ENCODE assay signal across 9 cellular contexts in the genomic region with DNA sequence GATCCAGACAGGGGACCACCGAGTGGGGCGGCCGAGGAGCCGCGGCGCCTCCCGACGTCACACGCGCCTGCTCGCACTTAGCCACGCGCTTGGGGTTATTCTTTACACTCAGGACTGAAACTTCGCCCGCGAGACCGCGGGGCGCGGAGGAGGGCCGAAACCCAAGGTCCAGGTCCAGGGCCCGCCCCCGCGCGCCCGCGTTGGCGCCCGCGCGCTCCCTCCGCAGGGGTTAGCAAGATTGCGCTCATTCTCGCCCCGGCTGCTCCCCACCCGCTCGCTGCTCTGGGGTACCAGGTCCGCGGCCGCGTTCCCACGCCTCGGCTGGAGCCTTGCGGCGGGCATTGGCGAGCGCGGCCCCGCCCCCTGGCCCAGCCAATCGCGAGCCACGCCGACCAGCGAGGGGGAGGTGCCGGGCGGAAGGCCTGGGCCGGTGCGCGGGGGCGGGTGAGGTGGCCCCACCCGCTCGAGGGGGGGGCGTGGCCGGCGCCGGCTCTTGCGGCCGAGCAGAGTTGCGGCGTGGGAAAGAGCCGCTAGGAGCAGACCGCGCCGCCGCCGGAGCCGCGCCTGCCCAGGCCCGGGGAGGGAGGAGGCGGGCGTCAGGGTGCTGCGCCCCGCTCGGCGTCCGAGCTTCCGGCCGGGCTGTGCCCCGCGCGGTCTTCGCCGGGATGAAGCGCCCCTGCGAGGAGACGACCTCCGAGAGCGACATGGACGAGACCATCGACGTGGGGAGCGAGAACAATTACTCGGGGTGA. TPM values are rescaled to one million over a fixed set of nuclear protein-coding genes. Genes with fewer than 3 reads are reported as not detected.
A peak's percentile ranks its signal among the peaks of the same experiment; 100 is the strongest.
DNase-seq lines count a peak whose midpoint lies in the region; ATAC-seq, FAIRE-seq and TF ChIP-seq lines count a peak whose summit lies in the region.
"Had no signal": no experiment of that assay in that cellular context is flagged by ENCODE, and none has a peak within 500 bp of the region (broad histone marks: within the 10 kb centered on the region; RNA-seq: fewer than 3 reads in every experiment).

A gene (plus strand): TSS at position 521 of the 752 bp plus-strand sequence. CDS start 145 bp downstream, at position 666.

- H2AFZ ChIP-seq in H1 (ENCODE audit: low read length), result peak within 1 kb of the TSS; percentile 70; the same call in 1 of the 2 replicates

- peaks cover 81 to 92% (median 87%) of the 10 kb centered on the region in 3 donors for H3K27me3 Mint-ChIP-seq in CD14-positive monocyte (ENCODE audit: low read depth in 3 of 3)

- peak within 1 kb of the TSS; percentile 87 for H4K8ac ChIP-seq in H1 (ENCODE audit: extremely low read depth, insufficient read depth, low read length)
- no peak within 1 kb of the TSS for H4K8ac ChIP-seq in mesendoderm (ENCODE audit: low read depth, low read length)

- no peak for TF ChIP-seq CTCF in CD14-positive monocyte (IDR thresholded peaks at IDR 0.05)
- TF ChIP-seq CTCF in H1 (IDR thresholded peaks at IDR 0.05; ENCODE audit: control extremely low read depth in 1 of 3, insufficient read depth in 1 of 3, low read depth in 1 of 3, low read length in 3 of 3), result 0 out of 4 replicates have a peak, but pooled peaks of 1 of the 3 experiments have one; percentile 0

- WGBS in H1 (ENCODE audit: extremely low coverage in 1 of 2, insufficient coverage in 1 of 2, insufficient read length in 1 of 2, insufficient replicate concordance in 2 of 2, low coverage in 1 of 2, low lambda C conversion rate in 2 of 2, missing lambda C conversion rate in 1 of 2), 2 experiments, result 4% methylated on average over 35 of the region's 103 CpGs; no CpG with 5 or more reads in 1 of the 2 experiments
- WGBS in mesendoderm (ENCODE audit: extremely low coverage, insufficient coverage, low lambda C conversion rate), result no CpG with 5 or more reads among the region's 103 CpGs

- DNase-seq in CD14-positive monocyte (ENCODE audit: low spot score) (peak; percentile 73), NCI-H774 (lab: John Stamatoyannopoulos, UW) (peak; percentile 99), H1 (ENCODE audit: low read depth in 1 of 2, low spot score in 2 of 2) (peak in 1 of 2 experiments; percentile 93), mesendoderm (peak; percentile 95)
- peak; percentile 24 for DNase-seq in activated CD8-positive, alpha-beta memory T cell treated with anti-CD3 and anti-CD28 coated beads, Interleukin-2, amount 50 U/mL, for 24 hours (ENCODE audit: extremely low read depth)
- DNase-seq in stimulated activated CD8-positive, alpha-beta memory T cell treated with anti-CD3 and anti-CD28 coated beads, Interleukin-12 subunit alpha, Interleukin-12 subunit beta, amount 100 ng/mL, for 1 hour (ENCODE audit: low read depth), result peak; percentile 64

- H4K5ac ChIP-seq in H1 (ENCODE audit: insufficient read length, low read depth, low read length), result no peak within 1 kb of the TSS
- H4K5ac ChIP-seq in mesendoderm (ENCODE audit: low read length), result no peak within 1 kb of the TSS

- H3K36me3 Mint-ChIP-seq in CD14-positive monocyte, result peaks cover 10 to 19% of the 10 kb centered on the region in 2 donors

- POLR2A ChIA-PET in H1 (lab: Charles Lee; ENCODE audit: partially characterized antibody), result interaction anchor here (0.8 to 2.0 kb wide), 3 partner anchors 8 to 49 kb away, joined by 3 to 5 read pairs (median 4); no protein-coding TSS in a partner anchor

- H3K56ac ChIP-seq in H1 (replicated peaks; ENCODE audit: insufficient read length, low read depth, low read length) (peak within 1 kb of the TSS; percentile 20), mesendoderm (ENCODE audit: low read length) (peak within 1 kb of the TSS; percentile 89)

- peak within 1 kb of the TSS; percentile 66 for H2BK120ac ChIP-seq in H1 (replicated peaks; ENCODE audit: low read depth, low read length)
- H2BK120ac ChIP-seq in mesendoderm (ENCODE audit: low read depth, low read length), result no peak within 1 kb of the TSS

- 0 out of 2 replicates have a peak within 1 kb of the TSS, but pooled peaks have one; percentile 53 for H2BK12ac ChIP-seq in H1 (ENCODE audit: low read depth, low read length)

- peaks cover 27% of the 10 kb centered on the region for H3K23me2 ChIP-seq in H1 (ENCODE audit: low read depth, low read length)

- H3K27me3 ChIP-seq in H1 (replicated peaks in 1 of 4; ENCODE audit: control insufficient read depth in 3 of 4, extremely low read depth in 1 of 4, insufficient read depth in 3 of 4, low read length in 3 of 4) (peaks cover 0 to 25% (median 16%) of the 10 kb centered on the region in 4 experiments; a peak in 6 of 7 replicates), mesendoderm (ENCODE audit: insufficient read depth, low read length, poor library complexity) (no peaks in the 10 kb centered on the region)

- peak within 1 kb of the TSS; percentile 15; the same call in 1 of the 2 replicates for H2BK20ac ChIP-seq in H1 (ENCODE audit: low read length)

- CTCF ChIA-PET in H1 (lab: Charles Lee; ENCODE audit: partially characterized antibody), result interaction anchor here (0.8 to 1.5 kb wide), 3 partner anchors 12 to 435 kb away, joined by 3 to 7 read pairs (median 3); no protein-coding TSS in a partner anchor

- peak within 1 kb of the TSS; percentile 87 to 95 for H3K4me3 Mint-ChIP-seq in CD14-positive monocyte

- peak within 1 kb of the TSS; percentile 23 for H4K91ac ChIP-seq in H1 (replicated peaks; ENCODE audit: insufficient read length, low read length)

- no peak within 1 kb of the TSS; the same call in 1 of the 2 replicates for H2AK5ac ChIP-seq in H1 (ENCODE audit: low read depth, low read length)
- no peak within 1 kb of the TSS for H2AK5ac ChIP-seq in mesendoderm (ENCODE audit: low read length)

- H3K4me2 ChIP-seq in H1 (ENCODE audit: insufficient read depth in 1 of 2, low read depth in 2 of 2, low read length in 2 of 2), result peak within 1 kb of the TSS; percentile 96 to 99
- peak within 1 kb of the TSS; percentile 70 for H3K4me2 ChIP-seq in mesendoderm (ENCODE audit: low read length)

- H3K23ac ChIP-seq in H1 (ENCODE audit: insufficient read length) (no peak within 1 kb of the TSS), mesendoderm (ENCODE audit: low read length) (peak within 1 kb of the TSS; percentile 69)

- H3K4me1 ChIP-seq in H1 (replicated peaks in 1 of 4; ENCODE audit: control insufficient read depth in 3 of 4, insufficient read depth in 4 of 4, low read length in 3 of 4), result peaks cover 0 to 14% (median 9%) of the 10 kb centered on the region in 4 experiments; a peak in 4 of 7 replicates
- peaks cover 5% of the 10 kb centered on the region for H3K4me1 ChIP-seq in mesendoderm (ENCODE audit: control insufficient read depth, low read depth, low read length)

- H3K27ac ChIP-seq in H1 (ENCODE audit: low read depth, low read length), result no peak within 1 kb of the TSS
- H3K27ac ChIP-seq in mesendoderm (ENCODE audit: low read depth, low read length), result peak within 1 kb of the TSS; percentile 22

- peaks cover 0 to 27% (median 21%) of the 10 kb centered on the region in 7 donors for H3K9me3 Mint-ChIP-seq in CD14-positive monocyte

- TF ChIP-seq POLR2A in H1 (IDR thresholded peaks at IDR 0.05; ENCODE audit: control extremely low read depth in 1 of 2, low read depth in 2 of 2, low read length in 2 of 2), result no peak

- H4K20me1 ChIP-seq in H1 (replicated peaks in 1 of 2; ENCODE audit: control insufficient read depth in 1 of 2, insufficient read depth in 2 of 2, low read length in 2 of 2), result peaks cover 2 to 5% of the 10 kb centered on the region in 2 experiments

- no peak; a peak in 1 of 4 replicates for TF ChIP-seq RAD21 in H1 (IDR thresholded peaks at IDR 0.05 in 1 of 2, conservative IDR thresholded peaks at IDR 0.05 in 1 of 2; ENCODE audit: low read depth in 2 of 2, low read length in 2 of 2)

- no peaks in the 10 kb centered on the region for H3K9me3 ChIP-seq in H1 (ENCODE audit: insufficient read depth in 2 of 2, low read depth in 1 of 2, low read length in 1 of 2)

- peak within 1 kb of the TSS; percentile 53 for H3K4ac ChIP-seq in H1 (replicated peaks; ENCODE audit: insufficient read length, low read depth, low read length)
- peak within 1 kb of the TSS; percentile 40 for H3K4ac ChIP-seq in mesendoderm (ENCODE audit: low read depth, low read length)

- H3K27ac Mint-ChIP-seq in CD14-positive monocyte, result peak within 1 kb of the TSS in 4 of 7 donors; percentile 12 to 75 (median 56)

- H3K14ac ChIP-seq in H1 (ENCODE audit: insufficient read length), result no peak within 1 kb of the TSS

- no peak for FAIRE-seq in H1 (lab: Jason Lieb, UNC)
- FAIRE-seq: colon had no signal

- peaks cover 4% of the 10 kb centered on the region; the same call in 1 of the 2 replicates for H3K79me1 ChIP-seq in H1 (ENCODE audit: low read depth, low read length)
- no peaks in the 10 kb centered on the region for H3K79me1 ChIP-seq in mesendoderm (ENCODE audit: low read length)

- intact Hi-C loops in CD14-positive monocyte (cut with micrococcal nuclease), result no loop called here

- H3K4me3 ChIP-seq in H1 (ENCODE audit: extremely low read depth in 1 of 4, insufficient read depth in 2 of 4, low read depth in 3 of 4, low read length in 4 of 4) (peak within 1 kb of the TSS; percentile 72 to 77 (median 76)), mesendoderm (ENCODE audit: low read length) (peak within 1 kb of the TSS; percentile 76)

- peak; percentile 75 for ATAC-seq in GM19395 (IDR thresholded peaks at IDR 0.05; ENCODE audit: unreplicated experiment)
- ATAC-seq in HG03521 (IDR thresholded peaks at IDR 0.05; ENCODE audit: unreplicated experiment), result peak; percentile 86

- H3K36me3 ChIP-seq in H1 (ENCODE audit: control insufficient read depth in 2 of 4, insufficient read depth in 4 of 4, low read length in 3 of 4) (no peaks in the 10 kb centered on the region), mesendoderm (ENCODE audit: control insufficient read depth, insufficient read depth, low read length) (no peaks in the 10 kb centered on the region)

- peak within 1 kb of the TSS in 2 of 4 experiments; percentile 10 to 35; a peak in 2 of 7 replicates for H3K9ac ChIP-seq in H1 (replicated peaks in 1 of 4; ENCODE audit: extremely low read depth in 1 of 4, low read depth in 3 of 4, low read length in 3 of 4)
- H3K9ac ChIP-seq in mesendoderm (ENCODE audit: low read length), result peak within 1 kb of the TSS; percentile 77

- H3K79me2 ChIP-seq in H1 (ENCODE audit: control insufficient read depth in 1 of 2, insufficient read depth in 2 of 2, low read length in 2 of 2) (peaks cover 0 to 22% of the 10 kb centered on the region in 2 experiments; a peak in 3 of 4 replicates), mesendoderm (ENCODE audit: control insufficient read depth, insufficient read depth, low read length) (peaks cover 2% of the 10 kb centered on the region)

- H3K4me1 Mint-ChIP-seq in CD14-positive monocyte, result peaks cover 40% of the 10 kb centered on the region

- no peak within 1 kb of the TSS for H2BK15ac ChIP-seq in H1 (ENCODE audit: low read length)
- H2BK15ac ChIP-seq in mesendoderm (replicated peaks; ENCODE audit: low read depth), result no peak within 1 kb of the TSS

- H2BK5ac ChIP-seq in H1 (ENCODE audit: low read depth, low read length) (peak within 1 kb of the TSS; percentile 29; the same call in 1 of the 2 replicates), mesendoderm (ENCODE audit: low read length) (no peak within 1 kb of the TSS)

- H3K18ac ChIP-seq in H1 (ENCODE audit: extremely low read depth, low read length), result peak within 1 kb of the TSS; percentile 66; the same call in 1 of the 2 replicates
- H3K18ac ChIP-seq in mesendoderm (ENCODE audit: low read length), result peak within 1 kb of the TSS; percentile 44

- peak in 1 of 2 experiments; percentile 64; a peak in 1 of 3 replicates for TF ChIP-seq EP300 in H1 (IDR thresholded peaks at IDR 0.05; ENCODE audit: borderline replicate concordance in 1 of 2, low read depth in 2 of 2, low read length in 2 of 2)

RNA-seq across cellular contexts. Expression of the gene that starts here (rescaled TPM):
- polyA plus RNA-seq in CD14-positive monocyte (not detected), H1 (2011; rRNA removed) (9.1 and 12.6 TPM in 2 replicates)
- 16.2 and 17.7 TPM in 2 replicates for total RNA-seq in H1 (2021; fragmentation: NEBNext Ultra II Directional; extraction: Animal tissue kit (Norgen Biotek cat#: 25700))
- 7.7 TPM for polyA plus RNA-seq in H1 (2011; cell fraction: cytosol; rRNA removed)
- polyA plus RNA-seq in H1 (2011; cell fraction: nucleus; rRNA removed), result 8.0 TPM
- 6.4 to 8.2 TPM (median 7.2 TPM) in 4 replicates for polyA plus RNA-seq in H1 (2012, experiment 1 of 2)
- 6.0 TPM for polyA plus RNA-seq in H1 (2012, experiment 2 of 2)
- polyA plus RNA-seq in H1 (2013, experiment 1 of 2), result 10.8 TPM
- polyA plus RNA-seq in H1 (2013, experiment 2 of 2), result 11.3 TPM
- polyA minus RNA-seq in H1 (2011; rRNA and poly(A)+ RNA removed), result 4.2 TPM in 2 replicates
- polyA minus RNA-seq in H1 (2011; cell fraction: cytosol; rRNA and poly(A)+ RNA removed), result 7.3 TPM
- polyA minus RNA-seq in H1 (2011; cell fraction: nucleus; rRNA and poly(A)+ RNA removed), result 6.2 TPM
- polyA plus RNA-seq in mesendoderm (2013, experiment 1 of 2), result 11.1 TPM
- polyA plus RNA-seq in mesendoderm (2013, experiment 2 of 2), result 11.3 TPM

Comparison
In these comparisons a context has a peak if more than half of its experiments do, and no peak if none do; other contexts are left out.
1. Peak in DNase-seq in CD14-positive monocyte; RNA of the gene not detected or under 1 TPM.